ENCODE assay signal across 9 cellular contexts in the genomic region with DNA sequence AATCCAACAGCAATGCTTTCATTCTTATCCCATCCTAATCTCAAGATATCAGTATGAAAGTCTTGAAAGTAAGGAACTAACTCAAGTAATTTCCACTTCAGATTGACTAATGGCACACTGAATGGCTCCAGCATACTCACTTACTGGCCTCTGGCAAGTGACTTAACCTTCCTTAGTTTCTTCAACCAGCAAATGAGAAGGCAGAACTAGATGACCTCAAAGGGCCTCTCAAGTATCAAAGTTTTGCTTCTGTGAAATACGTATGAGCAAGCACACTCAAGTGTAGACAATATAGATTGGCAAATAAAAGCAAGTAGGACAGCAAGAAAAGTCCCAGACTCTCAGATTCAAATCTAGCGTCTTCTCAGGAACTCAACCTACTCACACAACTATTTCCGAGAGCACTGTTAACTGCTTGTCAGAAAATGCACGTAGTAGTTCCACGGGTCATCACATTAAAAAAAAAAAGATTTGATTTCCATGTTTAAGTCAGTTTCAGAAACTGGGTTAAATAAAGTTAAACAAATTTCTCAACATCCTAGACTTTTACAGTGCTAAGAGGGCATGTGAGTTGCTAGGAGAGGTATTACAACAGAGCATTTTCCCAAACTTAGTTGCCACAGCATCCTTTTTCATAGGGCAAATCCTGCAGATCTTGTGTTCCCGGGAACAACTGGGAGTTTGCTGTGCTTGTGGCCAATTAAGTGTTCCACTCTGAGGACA.
A peak's percentile ranks its signal among the peaks of the same experiment; 100 is the strongest.
DNase-seq lines count a peak whose midpoint lies in the region; ATAC-seq and TF ChIP-seq lines count a peak whose summit lies in the region.
"Had no signal": no experiment of that assay in that cellular context is flagged by ENCODE, and none has a peak within 500 bp of the region (broad histone marks: within the 10 kb centered on the region; RNA-seq: fewer than 3 reads in every experiment).

No MANE protein-coding gene starts in this region.

- H3K27ac ChIP-seq in esophagus squamous epithelium (peak overlapping the region; percentile 9 to 79 (median 63)), endodermal cell (ENCODE audit: low read depth, low read length) (no peak overlapping the region)

- H3K4me3 ChIP-seq in esophagus squamous epithelium (no peak overlapping the region), endodermal cell (ENCODE audit: low read length) (no peak overlapping the region)

- H3K9me3 ChIP-seq in esophagus squamous epithelium: no peaks in the 10 kb centered on the region
- no peaks in the 10 kb centered on the region for H3K9me3 ChIP-seq in endodermal cell (ENCODE audit: control insufficient read depth, low read length)

- no peak for TF ChIP-seq CTCF in esophagus squamous epithelium (IDR thresholded peaks at IDR 0.05)
- TF ChIP-seq CTCF in progenitor cell of endocrine pancreas (IDR thresholded peaks at IDR 0.05; ENCODE audit: unreplicated experiment): no peak
- no peak for TF ChIP-seq CTCF in endodermal cell (conservative IDR thresholded peaks at IDR 0.05)

- no peak for DNase-seq in activated CD4-positive, CD25-positive, alpha-beta regulatory T cell treated with anti-CD3 and anti-CD28 coated beads, Interleukin-2, amount 50 U/mL, for 72 hours
- DNase-seq in SIG-M5 treated with dmso at 0.1 percent for 504 hours (lab: John Stamatoyannopoulos, UW; ENCODE audit: unreplicated experiment): peak; percentile 72
- DNase-seq in esophagus squamous epithelium (lab: John Stamatoyannopoulos, UW): no peak
- no peak for DNase-seq in cortex of kidney (lab: John Stamatoyannopoulos, UW)
- DNase-seq in progenitor cell of endocrine pancreas (ENCODE audit: low spot score, unreplicated experiment): no peak
- DNase-seq in endodermal cell: no peak
- DNase-seq: ACHN had no signal

- H3K4me1 Mint-ChIP-seq in stimulated activated naive CD8-positive, alpha-beta T cell treated with anti-CD3 and anti-CD28 coated beads, Interleukin-15, Interleukin-2, amounts not matched to agents 100 ng/mL and 50 ng/mL, for 24 hours (ENCODE audit: low read depth): peaks cover 94% of the 10 kb centered on the region
- H3K4me1 Mint-ChIP-seq in progenitor cell of endocrine pancreas (ENCODE audit: low read depth) (peaks cover 3% of the 10 kb centered on the region), endodermal cell (peaks cover 5% of the 10 kb centered on the region)

- peaks cover 17% of the 10 kb centered on the region for H3K36me3 Mint-ChIP-seq in stimulated activated naive CD8-positive, alpha-beta T cell treated with anti-CD3 and anti-CD28 coated beads, Interleukin-15, Interleukin-2, amounts not matched to agents 100 ng/mL and 50 ng/mL, for 24 hours (ENCODE audit: low read depth)
- H3K36me3 Mint-ChIP-seq in progenitor cell of endocrine pancreas (ENCODE audit: insufficient read depth) (no peaks in the 10 kb centered on the region), endodermal cell (ENCODE audit: low read depth) (no peaks in the 10 kb centered on the region)

- 61% methylated on average over 5 to 6 of the region's 6 CpGs for WGBS in esophagus squamous epithelium, 2 donors
- WGBS in endodermal cell (ENCODE audit: insufficient coverage in 1 of 2, insufficient read length in 1 of 2), 2 experiments: 93% methylated on average over 3 to 6 of the region's 6 CpGs

- H3K27me3 ChIP-seq in esophagus squamous epithelium: no peaks in the 10 kb centered on the region
- H3K27me3 ChIP-seq in endodermal cell (ENCODE audit: control insufficient read depth, insufficient read depth, low read length, poor library complexity, severe bottlenecking): no peaks in the 10 kb centered on the region

- H3K36me3 ChIP-seq in esophagus squamous epithelium (no peaks in the 10 kb centered on the region), endodermal cell (ENCODE audit: control insufficient read depth, insufficient read depth, low read length) (no peaks in the 10 kb centered on the region)

- H3K4me1 ChIP-seq in esophagus squamous epithelium (peaks cover 41 to 94% (median 73%) of the 10 kb centered on the region in 3 donors), endodermal cell (ENCODE audit: control insufficient read depth, insufficient read depth, low read length) (no peaks in the 10 kb centered on the region)

- H3K27ac Mint-ChIP-seq in stimulated activated naive CD8-positive, alpha-beta T cell treated with anti-CD3 and anti-CD28 coated beads, Interleukin-15, Interleukin-2, amounts not matched to agents 100 ng/mL and 50 ng/mL, for 24 hours: peak overlapping the region; percentile 100
- H3K27ac Mint-ChIP-seq in progenitor cell of endocrine pancreas: no peak overlapping the region
- no peak overlapping the region for H3K27ac Mint-ChIP-seq in endodermal cell

- peak overlapping the region; percentile 77 for H3K4me3 Mint-ChIP-seq in stimulated activated naive CD8-positive, alpha-beta T cell treated with anti-CD3 and anti-CD28 coated beads, Interleukin-15, Interleukin-2, amounts not matched to agents 100 ng/mL and 50 ng/mL, for 24 hours
- H3K4me3 Mint-ChIP-seq in progenitor cell of endocrine pancreas (ENCODE audit: low read depth) (no peak overlapping the region), endodermal cell (no peak overlapping the region)

- no peak overlapping the region for H3K9ac ChIP-seq in endodermal cell (ENCODE audit: extremely low read depth, low read length, poor library complexity, severe bottlenecking)

- no peaks in the 10 kb centered on the region for H3K27me3 Mint-ChIP-seq in stimulated activated naive CD8-positive, alpha-beta T cell treated with anti-CD3 and anti-CD28 coated beads, Interleukin-15, Interleukin-2, amounts not matched to agents 100 ng/mL and 50 ng/mL, for 24 hours
- no peaks in the 10 kb centered on the region for H3K27me3 Mint-ChIP-seq in progenitor cell of endocrine pancreas
- H3K27me3 Mint-ChIP-seq in endodermal cell (ENCODE audit: insufficient read depth): no peaks in the 10 kb centered on the region

- no peaks in the 10 kb centered on the region for H3K9me3 Mint-ChIP-seq in stimulated activated naive CD8-positive, alpha-beta T cell treated with anti-CD3 and anti-CD28 coated beads, Interleukin-15, Interleukin-2, amounts not matched to agents 100 ng/mL and 50 ng/mL, for 24 hours
- H3K9me3 Mint-ChIP-seq in progenitor cell of endocrine pancreas (ENCODE audit: low read depth): no peaks in the 10 kb centered on the region
- H3K9me3 Mint-ChIP-seq in endodermal cell: no peaks in the 10 kb centered on the region

- ATAC-seq in activated CD4-positive, CD25-positive, alpha-beta regulatory T cell treated with anti-CD3 and anti-CD28 coated beads, Interleukin-2, amount 50 U/mL, for 24 hours: peak; percentile 77 to 81

- no peak for TF ChIP-seq POLR2A in esophagus squamous epithelium (IDR thresholded peaks at IDR 0.05)

- intact Hi-C loops in esophagus squamous epithelium (cut with DNase I): no loop called here
